ENCODE assay signal across 8 cellular contexts in the genomic region with DNA sequence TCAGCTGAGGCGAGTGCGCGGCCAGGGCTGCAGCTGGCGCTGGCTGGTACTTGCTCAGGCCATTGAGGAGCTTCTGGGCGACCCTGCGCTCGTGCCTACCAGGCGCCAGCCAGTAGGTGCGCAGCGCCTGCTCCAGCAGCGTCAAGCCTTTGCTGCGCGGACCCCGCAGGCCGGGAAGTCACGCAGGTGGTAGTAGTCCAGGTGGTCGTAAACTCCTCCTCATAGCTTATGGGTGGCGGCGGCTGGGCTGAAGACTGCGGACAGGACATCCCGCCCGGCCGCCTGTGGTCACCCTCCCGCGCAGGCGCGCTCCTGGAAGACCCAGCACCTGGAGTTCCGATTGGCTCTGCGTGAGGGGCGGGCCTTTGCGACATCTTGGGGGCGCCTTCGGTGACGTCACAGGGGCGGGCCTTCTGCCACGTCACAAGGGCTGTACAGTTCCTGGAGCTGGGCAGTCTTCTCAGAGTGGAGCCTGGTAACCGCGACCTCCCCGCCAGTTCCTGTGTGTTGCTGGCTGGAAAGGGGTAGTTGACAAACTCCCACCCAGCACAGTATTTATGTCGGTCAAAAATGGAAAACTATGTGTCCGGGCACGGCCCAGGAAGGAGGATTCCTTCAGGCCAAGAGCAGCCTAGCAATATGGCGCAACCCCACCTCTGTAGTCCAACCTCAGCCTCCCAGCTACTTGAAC.
DNase-seq lines count a peak whose midpoint lies in the region; ATAC-seq and TF ChIP-seq lines count a peak whose summit lies in the region.
"Not testable (repeated sequence)": the region's sequence is repeated elsewhere in the genome, so short reads cannot be mapped to it uniquely, and the experiment has no call there.

No MANE protein-coding gene starts in this region.

- H3K9me3 ChIP-seq in CD4-positive, alpha-beta T cell (ENCODE audit: control insufficient read depth, low read length); liver (ENCODE audit: control insufficient read depth in 4 of 4, low read length in 3 of 4): not testable (repeated sequence)

- peak overlapping the region; percentile 96 for H3K4me3 Mint-ChIP-seq in CD4-positive, alpha-beta T cell
- H3K4me3 Mint-ChIP-seq in dendritic cell treated with granulocyte-macrophage colony-stimulating factor and Interleukin-4, amounts not matched to agents 40 ng/mL and 50 ng/mL, for 4 days: peak overlapping the region; percentile 89

- peak; percentile 96 for ATAC-seq in CD4-positive, alpha-beta T cell (ENCODE audit: poor library complexity)
- ATAC-seq in GM19395 (IDR thresholded peaks at IDR 0.05; ENCODE audit: unreplicated experiment) (peak; percentile 98), HG03521 (IDR thresholded peaks at IDR 0.05; ENCODE audit: unreplicated experiment) (peak; percentile 97)

- H3K4me1 Mint-ChIP-seq in CD4-positive, alpha-beta T cell (ENCODE audit: low read depth): peaks cover 17% of the 10 kb centered on the region
- H3K4me1 Mint-ChIP-seq in dendritic cell treated with granulocyte-macrophage colony-stimulating factor and Interleukin-4, amounts not matched to agents 40 ng/mL and 50 ng/mL, for 4 days (ENCODE audit: low read depth): not testable (repeated sequence)

- peak overlapping the region; percentile 71 for H3K27ac ChIP-seq in CD4-positive, alpha-beta T cell (ENCODE audit: low read depth, low read length)
- peak overlapping the region; percentile 71 to 80 for H3K27ac ChIP-seq in liver (ENCODE audit: low read depth in 1 of 2, low read length in 2 of 2)

- 1% methylated on average over 43 of the region's 43 CpGs for WGBS in liver

- not testable (repeated sequence) for H3K36me3 Mint-ChIP-seq in CD4-positive, alpha-beta T cell (ENCODE audit: low read depth); dendritic cell treated with granulocyte-macrophage colony-stimulating factor and Interleukin-4, amounts not matched to agents 40 ng/mL and 50 ng/mL, for 4 days (ENCODE audit: low read depth)

- peak overlapping the region; percentile 56 to 76 (median 71) for H3K4me3 ChIP-seq in liver (ENCODE audit: low read depth in 1 of 3, low read length in 3 of 3)

- H3K27me3 Mint-ChIP-seq in CD4-positive, alpha-beta T cell; dendritic cell treated with granulocyte-macrophage colony-stimulating factor and Interleukin-4, amounts not matched to agents 40 ng/mL and 50 ng/mL, for 4 days: not testable (repeated sequence)

- peak in 1 of 2 donors; percentile 38 for TF ChIP-seq RAD21 in liver (IDR thresholded peaks at IDR 0.05)

- not testable (repeated sequence) for H3K9me3 Mint-ChIP-seq in CD4-positive, alpha-beta T cell; dendritic cell treated with granulocyte-macrophage colony-stimulating factor and Interleukin-4, amounts not matched to agents 40 ng/mL and 50 ng/mL, for 4 days

- POLR2A ChIA-PET in CD4-positive, alpha-beta T cell (lab: Charles Lee): interaction anchor here (0.9 to 1.6 kb wide), 3 partner anchors 19 to 1224 kb away, joined by 3 to 14 read pairs (median 5); a partner anchor contains a TSS

- not testable (repeated sequence) for H3K27me3 ChIP-seq in CD4-positive, alpha-beta T cell (ENCODE audit: control insufficient read depth, insufficient read depth, low read length); liver (ENCODE audit: control insufficient read depth in 4 of 4, insufficient read depth in 4 of 4, low read length in 3 of 4)

- CTCF ChIA-PET in CD4-positive, alpha-beta T cell (lab: Charles Lee): not testable (repeated sequence)

- H3K4me1 ChIP-seq in liver (ENCODE audit: control insufficient read depth in 4 of 4, insufficient read depth in 4 of 4, low read length in 3 of 4): not testable (repeated sequence)

- DNase-seq in CD4-positive, alpha-beta T cell: peak; percentile 85 to 97 (median 92)
- DNase-seq in NCI-H748 (lab: John Stamatoyannopoulos, UW; ENCODE audit: unreplicated experiment): peak; percentile 90
- DNase-seq in activated CD4-positive, alpha-beta T cell treated with anti-CD3 and anti-CD28 coated beads, Interleukin-2, amount 50 U/mL, for 24 hours (ENCODE audit: low read depth in 1 of 2, low spot score in 1 of 2): peak; percentile 89 to 91
- peak; percentile 95 for DNase-seq in stimulated activated CD4-positive, alpha-beta T cell treated with anti-CD3 and anti-CD28 coated beads, Interleukin-4, amount 100 ng/mL, for 1 hour

- intact Hi-C loops in CD4-positive, alpha-beta T cell (cut with DNase I, micrococcal nuclease): loop anchor here (2.0 to 5.0 kb wide), 2 partner anchors 20 to 102 kb away; a partner anchor contains a TSS
- intact Hi-C loops in dendritic cell treated with granulocyte-macrophage colony-stimulating factor and Interleukin-4, amounts not matched to agents 40 ng/mL and 50 ng/mL, for 4 days (cut with micrococcal nuclease): not testable (repeated sequence)

- TF ChIP-seq CTCF in CD4-positive, alpha-beta T cell (IDR thresholded peaks at IDR 0.05); liver (IDR thresholded peaks at IDR 0.05; ENCODE audit: low read depth, low read length, missing input control): not testable (repeated sequence)

- peak overlapping the region; percentile 100 for H3K27ac Mint-ChIP-seq in CD4-positive, alpha-beta T cell
- peak overlapping the region; percentile 90 for H3K27ac Mint-ChIP-seq in dendritic cell treated with granulocyte-macrophage colony-stimulating factor and Interleukin-4, amounts not matched to agents 40 ng/mL and 50 ng/mL, for 4 days

- H3K9ac ChIP-seq in liver (ENCODE audit: low read depth in 1 of 2, low read length in 2 of 2): peak overlapping the region in 1 of 2 donors; percentile 51

- H3K36me3 ChIP-seq in liver (ENCODE audit: control insufficient read depth in 4 of 4, insufficient read depth in 3 of 4, low read depth in 1 of 4, low read length in 3 of 4): not testable (repeated sequence)

TF ChIP-seq in liver, 16 proteins besides CTCF, POLR2A, EP300 and RAD21:
- TF ChIP-seq YY1 (IDR thresholded peaks at IDR 0.05): peak; percentile 67
- TF ChIP-seq SP1 (IDR thresholded peaks at IDR 0.05): peak; percentile 50
- TF ChIP-seq TAF1 (conservative IDR thresholded peaks at IDR 0.05): peak; percentile 43
- peak in 1 of 2 donors; percentile 20 for TF ChIP-seq GABPA (IDR thresholded peaks at IDR 0.05 in 1 of 2, conservative IDR thresholded peaks at IDR 0.05 in 1 of 2)
- TF ChIP-seq, protein P1, sequence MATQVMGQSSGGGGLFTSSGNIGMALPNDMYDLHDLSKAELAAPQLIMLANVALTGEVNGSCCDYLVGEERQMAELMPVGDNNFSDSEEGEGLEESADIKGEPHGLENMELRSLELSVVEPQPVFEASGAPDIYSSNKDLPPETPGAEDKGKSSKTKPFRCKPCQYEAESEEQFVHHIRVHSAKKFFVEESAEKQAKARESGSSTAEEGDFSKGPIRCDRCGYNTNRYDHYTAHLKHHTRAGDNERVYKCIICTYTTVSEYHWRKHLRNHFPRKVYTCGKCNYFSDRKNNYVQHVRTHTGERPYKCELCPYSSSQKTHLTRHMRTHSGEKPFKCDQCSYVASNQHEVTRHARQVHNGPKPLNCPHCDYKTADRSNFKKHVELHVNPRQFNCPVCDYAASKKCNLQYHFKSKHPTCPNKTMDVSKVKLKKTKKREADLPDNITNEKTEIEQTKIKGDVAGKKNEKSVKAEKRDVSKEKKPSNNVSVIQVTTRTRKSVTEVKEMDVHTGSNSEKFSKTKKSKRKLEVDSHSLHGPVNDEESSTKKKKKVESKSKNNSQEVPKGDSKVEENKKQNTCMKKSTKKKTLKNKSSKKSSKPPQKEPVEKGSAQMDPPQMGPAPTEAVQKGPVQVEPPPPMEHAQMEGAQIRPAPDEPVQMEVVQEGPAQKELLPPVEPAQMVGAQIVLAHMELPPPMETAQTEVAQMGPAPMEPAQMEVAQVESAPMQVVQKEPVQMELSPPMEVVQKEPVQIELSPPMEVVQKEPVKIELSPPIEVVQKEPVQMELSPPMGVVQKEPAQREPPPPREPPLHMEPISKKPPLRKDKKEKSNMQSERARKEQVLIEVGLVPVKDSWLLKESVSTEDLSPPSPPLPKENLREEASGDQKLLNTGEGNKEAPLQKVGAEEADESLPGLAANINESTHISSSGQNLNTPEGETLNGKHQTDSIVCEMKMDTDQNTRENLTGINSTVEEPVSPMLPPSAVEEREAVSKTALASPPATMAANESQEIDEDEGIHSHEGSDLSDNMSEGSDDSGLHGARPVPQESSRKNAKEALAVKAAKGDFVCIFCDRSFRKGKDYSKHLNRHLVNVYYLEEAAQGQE (IDR thresholded peaks at IDR 0.05): peak; percentile 43

Comparison
In these comparisons a context has a peak if more than half of its experiments do, and no peak if none do; other contexts are left out.
1. Peak in every context shown above with its lines: DNase-seq, ATAC-seq, H3K4me3 ChIP-seq and H3K27ac ChIP-seq.